Comparison of ENCODE assay signal across 1 cellular context in genomic region chr1:4494558-4494957, GRCh38.
TF ChIP-seq lines count a peak whose summit lies in the region.

No MANE protein-coding gene starts in this region.

TF ChIP-seq in SK-N-SH treated with all-trans-retinoic acid at 6 μM for 48 hours, 23 proteins besides CTCF, POLR2A, EP300 and RAD21 (continued from another document):
- TF ChIP-seq PATZ1 (CRISPR knock-in tag; IDR thresholded peaks at IDR 0.05; ENCODE audit: borderline replicate concordance) (no peak), CSDC2 (CRISPR knock-in tag; IDR thresholded peaks at IDR 0.05) (no peak), ISL1 (CRISPR knock-in tag; IDR thresholded peaks at IDR 0.05) (no peak)
TF ChIP-seq in SK-N-SH treated with all-trans-retinoic acid at 6 μM for 48 hours: peak in this region for 0.
